In genomic region chr3:183815951-183816475, GRCh38 we compare ENCODE assay signal across 1 cellular context.
TF ChIP-seq lines count a peak whose summit lies in the region.

No MANE protein-coding gene starts in this region.

TF ChIP-seq in GM12878, 131 proteins besides CTCF, POLR2A, EP300 and RAD21 (continued from another document):
- no peak for TF ChIP-seq ZBTB11 (CRISPR knock-in tag; IDR thresholded peaks at IDR 0.05)
- no peak for TF ChIP-seq FOXK2 (IDR thresholded peaks at IDR 0.05)
- TF ChIP-seq WRNIP1 (IDR thresholded peaks at IDR 0.05; ENCODE audit: borderline replicate concordance, low read depth, low read length): no peak
- no peak for TF ChIP-seq STAT3 (IDR thresholded peaks at IDR 0.05; ENCODE audit: low read depth, low read length)
- no peak for TF ChIP-seq RFX5 (IDR thresholded peaks at IDR 0.05; ENCODE audit: low read depth, low read length)
- TF ChIP-seq TCF3 (IDR thresholded peaks at IDR 0.05; ENCODE audit: borderline replicate concordance, insufficient read depth, low read depth, low read length): no peak
- no peak for TF ChIP-seq CREB1 (IDR thresholded peaks at IDR 0.05; ENCODE audit: low read depth)
- no peak for TF ChIP-seq EED (IDR thresholded peaks at IDR 0.05; ENCODE audit: low read depth)
- TF ChIP-seq FOS (IDR thresholded peaks at IDR 0.05; ENCODE audit: borderline replicate concordance, extremely low read depth, insufficient read length): no peak
- no peak for TF ChIP-seq LARP7 (IDR thresholded peaks at IDR 0.05)
- no peak for TF ChIP-seq ATF7 (IDR thresholded peaks at IDR 0.05; ENCODE audit: low read depth)
- TF ChIP-seq ZBTB40 (IDR thresholded peaks at IDR 0.05; ENCODE audit: borderline replicate concordance): no peak
- TF ChIP-seq ZSCAN29 (IDR thresholded peaks at IDR 0.05): no peak
- no peak for TF ChIP-seq MAX (IDR thresholded peaks at IDR 0.05; ENCODE audit: low read depth, low read length)
- no peak for TF ChIP-seq ZNF622 (IDR thresholded peaks at IDR 0.05)
- TF ChIP-seq CEBPB (IDR thresholded peaks at IDR 0.05; ENCODE audit: borderline replicate concordance in 1 of 2, low read depth in 2 of 2, low read length in 2 of 2): no peak
- TF ChIP-seq DPF2 (IDR thresholded peaks at IDR 0.05): no peak
